ENCODE assay signal across 15 cellular contexts in the genomic region with DNA sequence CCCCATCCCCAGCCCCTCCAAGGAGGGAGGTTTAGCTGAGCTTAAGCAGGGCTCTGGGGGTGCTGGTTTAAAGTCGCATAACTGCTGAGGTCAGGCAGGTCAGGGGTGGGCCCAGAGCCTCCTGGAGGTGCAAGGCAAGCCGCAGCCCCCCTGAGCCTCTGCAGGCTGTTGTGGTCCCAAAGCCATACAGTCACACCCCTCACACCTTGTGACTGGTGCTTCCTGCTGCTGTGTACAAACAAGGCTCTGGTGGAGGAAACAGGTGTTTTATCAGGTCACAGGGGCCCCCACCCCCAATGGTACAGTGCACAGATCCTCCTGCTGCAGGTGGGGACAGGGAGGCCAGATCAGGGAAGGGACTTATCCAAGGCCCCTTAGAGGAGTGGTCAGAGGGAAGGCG. TPM values are rescaled to one million over a fixed set of nuclear protein-coding genes. Genes with fewer than 3 reads are reported as not detected.
DNase-seq lines count a peak whose midpoint lies in the region; ATAC-seq and TF ChIP-seq lines count a peak whose summit lies in the region.
"Had no signal": no experiment of that assay in that cellular context is flagged by ENCODE, and none has a peak within 500 bp of the region (broad histone marks: within the 10 kb centered on the region; RNA-seq: fewer than 3 reads in every experiment).

No MANE protein-coding gene starts in this region.

- no peaks in the 10 kb centered on the region for H3K27me3 ChIP-seq in body of pancreas
- H3K27me3 ChIP-seq: esophagus squamous epithelium, hepatocyte, MG63 had no signal

- no peaks in the 10 kb centered on the region for H3K36me3 ChIP-seq in body of pancreas (replicated peaks in 1 of 2; ENCODE audit: insufficient read depth in 1 of 2, low read depth in 2 of 2)
- H3K36me3 ChIP-seq: esophagus squamous epithelium, neutrophil had no signal

- peaks cover 32% of the 10 kb centered on the region for H3K36me3 Mint-ChIP-seq in activated naive CD8-positive, alpha-beta T cell treated with anti-CD3 and anti-CD28 coated beads for 36 hours
- H3K36me3 Mint-ChIP-seq in stimulated activated effector memory CD8-positive, alpha-beta T cell treated with anti-CD3 and anti-CD28 coated beads, Interleukin-12 subunit alpha, Interleukin-12 subunit beta, amount 100 ng/mL, for 72 hours = peaks cover 17% of the 10 kb centered on the region
- no peaks in the 10 kb centered on the region for H3K36me3 Mint-ChIP-seq in CD14-positive monocyte

- TF ChIP-seq CTCF in CD14-positive monocyte (IDR thresholded peaks at IDR 0.05) (no peak), body of pancreas (IDR thresholded peaks at IDR 0.05) (no peak)

- H3K9me3 ChIP-seq in body of pancreas = no peaks in the 10 kb centered on the region
- H3K9me3 ChIP-seq: esophagus squamous epithelium, MG63, neutrophil had no signal

- H3K4me1 Mint-ChIP-seq in activated naive CD8-positive, alpha-beta T cell treated with anti-CD3 and anti-CD28 coated beads for 36 hours = peaks cover 92% of the 10 kb centered on the region
- H3K4me1 Mint-ChIP-seq in stimulated activated effector memory CD8-positive, alpha-beta T cell treated with anti-CD3 and anti-CD28 coated beads, Interleukin-12 subunit alpha, Interleukin-12 subunit beta, amount 100 ng/mL, for 72 hours = peaks cover 96% of the 10 kb centered on the region
- peaks cover 2% of the 10 kb centered on the region for H3K4me1 Mint-ChIP-seq in CD14-positive monocyte

- no peak for TF ChIP-seq POLR2A in body of pancreas (IDR thresholded peaks at IDR 0.05)

- H3K4me1 ChIP-seq in body of pancreas = peaks cover 14% of the 10 kb centered on the region

- no peaks in the 10 kb centered on the region for H3K27me3 Mint-ChIP-seq in activated naive CD8-positive, alpha-beta T cell treated with anti-CD3 and anti-CD28 coated beads for 36 hours
- H3K27me3 Mint-ChIP-seq in CD14-positive monocyte (ENCODE audit: low read depth in 3 of 3) = peaks cover 10 to 16% (median 14%) of the 10 kb centered on the region in 3 donors

- H3K27ac ChIP-seq in body of pancreas = no peak overlapping the region
- H3K27ac ChIP-seq: esophagus squamous epithelium, hepatocyte, neutrophil had no signal

- DNase-seq in activated CD4-positive, CD25-positive, alpha-beta regulatory T cell treated with anti-CD3 and anti-CD28 coated beads, Interleukin-2, amount 50 U/mL, for 72 hours = no peak
- peak in 3 of 5 experiments; percentile 50 to 90 (median 62) for DNase-seq in T-helper 2 cell
- no peak for DNase-seq in activated naive CD8-positive, alpha-beta T cell treated with anti-CD3 and anti-CD28 coated beads for 36 hours
- DNase-seq in stimulated activated effector memory CD8-positive, alpha-beta T cell treated with anti-CD3 and anti-CD28 coated beads, Interleukin-12 subunit alpha, Interleukin-12 subunit beta, amount 100 ng/mL, for 72 hours (ENCODE audit: low spot score in 2 of 2) = no peak
- no peak for DNase-seq in epidermal melanocyte (ENCODE audit: insufficient read length, low spot score)
- DNase-seq in CD14-positive monocyte (ENCODE audit: low spot score) = no peak
- DNase-seq in body of pancreas = no peak
- DNase-seq: esophagus squamous epithelium, GOT3, MG63, OCI-M1 had no signal

- H3K4me3 Mint-ChIP-seq in activated naive CD8-positive, alpha-beta T cell treated with anti-CD3 and anti-CD28 coated beads for 36 hours = peak overlapping the region; percentile 50
- peak overlapping the region; percentile 10 for H3K4me3 Mint-ChIP-seq in stimulated activated effector memory CD8-positive, alpha-beta T cell treated with anti-CD3 and anti-CD28 coated beads, Interleukin-12 subunit alpha, Interleukin-12 subunit beta, amount 100 ng/mL, for 72 hours
- no peak overlapping the region for H3K4me3 Mint-ChIP-seq in CD14-positive monocyte

- intact Hi-C loops in CD14-positive monocyte (cut with micrococcal nuclease) = no loop called here
- intact Hi-C loops in body of pancreas (cut with DNase I) = no loop called here

- peak; percentile 42 to 49 for ATAC-seq in activated CD4-positive, CD25-positive, alpha-beta regulatory T cell treated with anti-CD3 and anti-CD28 coated beads, Interleukin-2, amount 50 U/mL, for 24 hours
- ATAC-seq in stimulated activated effector memory CD8-positive, alpha-beta T cell treated with anti-CD3 and anti-CD28 coated beads, Interleukin-12 subunit alpha, Interleukin-12 subunit beta, amount 100 ng/mL, for 72 hours = peak; percentile 48
- ATAC-seq in body of pancreas = no peak

- peak overlapping the region; percentile 89 for H3K27ac Mint-ChIP-seq in activated naive CD8-positive, alpha-beta T cell treated with anti-CD3 and anti-CD28 coated beads for 36 hours
- H3K27ac Mint-ChIP-seq in stimulated activated effector memory CD8-positive, alpha-beta T cell treated with anti-CD3 and anti-CD28 coated beads, Interleukin-12 subunit alpha, Interleukin-12 subunit beta, amount 100 ng/mL, for 72 hours = peak overlapping the region; percentile 27
- H3K27ac Mint-ChIP-seq in CD14-positive monocyte = no peak overlapping the region

- H3K4me3 ChIP-seq in body of pancreas = no peak overlapping the region
- H3K4me3 ChIP-seq: esophagus squamous epithelium, hepatocyte, MG63, smooth muscle cell had no signal

- 75 to 83% methylated on average over 1 to 3 of the region's 3 CpGs for WGBS in body of pancreas, 2 donors

- H3K9me3 Mint-ChIP-seq in activated naive CD8-positive, alpha-beta T cell treated with anti-CD3 and anti-CD28 coated beads for 36 hours = no peaks in the 10 kb centered on the region
- H3K9me3 Mint-ChIP-seq in stimulated activated effector memory CD8-positive, alpha-beta T cell treated with anti-CD3 and anti-CD28 coated beads, Interleukin-12 subunit alpha, Interleukin-12 subunit beta, amount 100 ng/mL, for 72 hours = no peaks in the 10 kb centered on the region
- H3K9me3 Mint-ChIP-seq in CD14-positive monocyte = no peaks in the 10 kb centered on the region

RNA-seq across cellular contexts. Expression of a gene that starts 8.0 kb away (rescaled TPM):
- 10 to 100 TPM; 66.4 to 68.7 TPM for total RNA-seq in activated naive CD8-positive, alpha-beta T cell treated with anti-CD3 and anti-CD28 coated beads for 36 hours
- polyA plus RNA-seq in CD14-positive monocyte = under 1 TPM; 0.83 to 0.84 TPM
- 1 to 10 TPM; 6.3 to 9.1 TPM for total RNA-seq in body of pancreas

RNA-seq across cellular contexts. Expression of a gene that starts 54.2 kb away (rescaled TPM):
- total RNA-seq in activated naive CD8-positive, alpha-beta T cell treated with anti-CD3 and anti-CD28 coated beads for 36 hours = 100 to 1,000 TPM; 253 to 260 TPM
- 100 to 1,000 TPM; 735 to 787 TPM for polyA plus RNA-seq in CD14-positive monocyte
- 10 to 100 TPM; 31.6 to 46.8 TPM for total RNA-seq in body of pancreas

Comparison
In these comparisons a context has a peak if more than half of its experiments do, and no peak if none do; other contexts are left out.
1. DNase-seq: peak in T-helper 2 cell (3 of 5); none in activated CD4-positive, CD25-positive, alpha-beta regulatory T cell treated with anti-CD3 and anti-CD28 coated beads, Interleukin-2, amount 50 U/mL, for 72 hours (single experiment), activated naive CD8-positive, alpha-beta T cell treated with anti-CD3 and anti-CD28 coated beads for 36 hours (single experiment), stimulated activated effector memory CD8-positive, alpha-beta T cell treated with anti-CD3 and anti-CD28 coated beads, Interleukin-12 subunit alpha, Interleukin-12 subunit beta, amount 100 ng/mL, for 72 hours (0 of 2), epidermal melanocyte (single experiment), CD14-positive monocyte (single experiment) and body of pancreas (0 of 4).
2. H3K27ac Mint-ChIP-seq: peak in activated naive CD8-positive, alpha-beta T cell treated with anti-CD3 and anti-CD28 coated beads for 36 hours (single experiment) and stimulated activated effector memory CD8-positive, alpha-beta T cell treated with anti-CD3 and anti-CD28 coated beads, Interleukin-12 subunit alpha, Interleukin-12 subunit beta, amount 100 ng/mL, for 72 hours (single experiment); none in CD14-positive monocyte (0 of 7).
3. H3K4me3 Mint-ChIP-seq: peak in activated naive CD8-positive, alpha-beta T cell treated with anti-CD3 and anti-CD28 coated beads for 36 hours (single experiment) and stimulated activated effector memory CD8-positive, alpha-beta T cell treated with anti-CD3 and anti-CD28 coated beads, Interleukin-12 subunit alpha, Interleukin-12 subunit beta, amount 100 ng/mL, for 72 hours (single experiment); none in CD14-positive monocyte (0 of 2).
4. RNA of a gene that starts 8.0 kb away (total RNA-seq): 66.4 to 68.7 TPM in activated naive CD8-positive, alpha-beta T cell treated with anti-CD3 and anti-CD28 coated beads for 36 hours; 6.3 to 9.1 TPM in body of pancreas; every median in the first group is over 4 times any median in the second.
5. RNA of a gene that starts 54.2 kb away (total RNA-seq): 253 to 260 TPM in activated naive CD8-positive, alpha-beta T cell treated with anti-CD3 and anti-CD28 coated beads for 36 hours; 31.6 to 46.8 TPM in body of pancreas; every median in the first group is over 4 times any median in the second.